Comparison of ENCODE assay signal across 9 cellular contexts in the genomic region with DNA sequence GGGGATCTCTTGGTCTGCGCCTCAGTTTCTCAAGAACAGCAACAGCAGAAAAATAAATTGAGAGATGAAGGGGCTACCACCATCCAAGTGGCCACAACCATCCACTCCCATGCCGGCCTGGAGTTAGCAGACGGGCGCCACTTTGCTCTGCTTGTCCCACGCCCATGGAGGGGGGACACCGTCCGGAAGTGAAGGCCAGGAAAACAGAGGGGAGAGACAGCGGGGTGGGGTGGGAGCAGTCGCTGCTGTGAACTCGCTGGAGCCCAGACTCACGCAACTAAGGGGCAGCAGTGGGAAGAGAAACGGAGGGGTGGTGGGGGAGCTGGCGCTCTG.
DNase-seq lines count a peak whose midpoint lies in the region; ATAC-seq, FAIRE-seq and TF ChIP-seq lines count a peak whose summit lies in the region.
"Had no signal": no experiment of that assay in that cellular context is flagged by ENCODE, and none has a peak within 500 bp of the region (broad histone marks: within the 10 kb centered on the region; RNA-seq: fewer than 3 reads in every experiment).

No MANE protein-coding gene starts in this region.

- DNase-seq in Caco-2 (no peak), left ventricle myocardium superior (peak; percentile 25), small intestine (no peak), COR-L47 (lab: John Stamatoyannopoulos, UW) (no peak), WERI-Rb-1 (no peak)
- no peak for DNase-seq in activated T-helper 1 cell treated with anti-CD3 and anti-CD28 coated beads, Interleukin-12 subunit alpha, Interleukin-12 subunit beta, Interleukin-2, Interleukin-4 antibody, amounts not matched to agents 30 ng/mL and 10 ng/mL and 1 ng/mL, durations not matched to agents 14 hours and 24 hours and 36 hours (ENCODE audit: low spot score)
- DNase-seq: NCI-H1105 had no signal

- H3K36me3 ChIP-seq in Caco-2 (ENCODE audit: control insufficient read depth, insufficient read depth, low read length): no peaks in the 10 kb centered on the region
- no peaks in the 10 kb centered on the region for H3K36me3 ChIP-seq in small intestine (ENCODE audit: control insufficient read depth in 2 of 2, insufficient read depth in 2 of 2, low read length in 2 of 2)
- H3K36me3 ChIP-seq in WERI-Rb-1: no peaks in the 10 kb centered on the region

- intact Hi-C loops in Caco-2 (cut with micrococcal nuclease; ENCODE audit: unreplicated experiment): no loop called here
- intact Hi-C loops in activated T-helper 1 cell treated with anti-CD3 and anti-CD28 coated beads, Interleukin-12 subunit alpha, Interleukin-12 subunit beta, Interleukin-2, Interleukin-4 antibody, amounts not matched to agents 30 ng/mL and 10 ng/mL and 1 ng/mL, durations not matched to agents 14 hours and 24 hours and 36 hours (cut with micrococcal nuclease): loop anchor here (1.0 to 2.0 kb wide), 2 partner anchors 24 to 32 kb away; no protein-coding TSS in a partner anchor
- intact Hi-C loops in left ventricle myocardium superior (cut with micrococcal nuclease): no loop called here

- H3K27ac ChIP-seq in small intestine (ENCODE audit: low read depth in 1 of 2, low read length in 1 of 2) (peak overlapping the region in 1 of 2 donors; percentile 55), WERI-Rb-1 (no peak overlapping the region)

- 17 to 28% (median 25%) methylated on average over 13 of the region's 13 CpGs for WGBS in small intestine, 3 donors

- H3K27ac Mint-ChIP-seq in Caco-2 (ENCODE audit: unreplicated experiment): no peak overlapping the region
- H3K27ac Mint-ChIP-seq in activated T-helper 1 cell treated with anti-CD3 and anti-CD28 coated beads, Interleukin-12 subunit alpha, Interleukin-12 subunit beta, Interleukin-2, Interleukin-4 antibody, amounts not matched to agents 30 ng/mL and 10 ng/mL and 1 ng/mL, durations not matched to agents 14 hours and 24 hours and 36 hours: peak overlapping the region; percentile 40

- H3K27me3 Mint-ChIP-seq in Caco-2 (ENCODE audit: insufficient read depth, unreplicated experiment): no peaks in the 10 kb centered on the region
- H3K27me3 Mint-ChIP-seq in activated T-helper 1 cell treated with anti-CD3 and anti-CD28 coated beads, Interleukin-12 subunit alpha, Interleukin-12 subunit beta, Interleukin-2, Interleukin-4 antibody, amounts not matched to agents 30 ng/mL and 10 ng/mL and 1 ng/mL, durations not matched to agents 14 hours and 24 hours and 36 hours (ENCODE audit: insufficient read depth): peaks cover 13% of the 10 kb centered on the region

- no peaks in the 10 kb centered on the region for H3K4me1 ChIP-seq in Caco-2
- H3K4me1 ChIP-seq in small intestine (ENCODE audit: control insufficient read depth in 2 of 2, insufficient read depth in 1 of 2, low read depth in 1 of 2, low read length in 1 of 2): no peaks in the 10 kb centered on the region

- no peaks in the 10 kb centered on the region for H3K4me1 Mint-ChIP-seq in Caco-2 (ENCODE audit: low read depth, unreplicated experiment)
- H3K4me1 Mint-ChIP-seq in activated T-helper 1 cell treated with anti-CD3 and anti-CD28 coated beads, Interleukin-12 subunit alpha, Interleukin-12 subunit beta, Interleukin-2, Interleukin-4 antibody, amounts not matched to agents 30 ng/mL and 10 ng/mL and 1 ng/mL, durations not matched to agents 14 hours and 24 hours and 36 hours (ENCODE audit: low read depth): peaks cover 7% of the 10 kb centered on the region

- POLR2A ChIA-PET in Caco-2 (lab: Charles Lee): no interaction called here

- H3K4me3 ChIP-seq in Caco-2 (ENCODE audit: low read depth, low read length) (peak overlapping the region; percentile 31), small intestine (ENCODE audit: low read depth in 1 of 2, low read length in 2 of 2) (peak overlapping the region; percentile 52 to 65), WERI-Rb-1 (ENCODE audit: low read depth, low read length) (no peak overlapping the region)

- CTCF ChIA-PET in Caco-2 (lab: Charles Lee): no interaction called here

- FAIRE-seq in small intestine (lab: Jason Lieb, UNC): no peak

- H3K9me3 ChIP-seq in Caco-2 (no peaks in the 10 kb centered on the region), small intestine (ENCODE audit: control insufficient read depth, low read depth) (no peaks in the 10 kb centered on the region), WERI-Rb-1 (ENCODE audit: severe bottlenecking) (no peaks in the 10 kb centered on the region)

- ATAC-seq in left ventricle myocardium superior: no peak
- ATAC-seq in GM18867 (IDR thresholded peaks at IDR 0.05; ENCODE audit: unreplicated experiment): no peak
- no peak for ATAC-seq in GM18520 (IDR thresholded peaks at IDR 0.05; ENCODE audit: unreplicated experiment)

- no peak for TF ChIP-seq CTCF in Caco-2 (IDR thresholded peaks at IDR 0.05; ENCODE audit: insufficient read depth in 1 of 2, low read depth in 1 of 2, low read length in 1 of 2, severe bottlenecking in 1 of 2, unreplicated experiment in 1 of 2)
- no peak for TF ChIP-seq CTCF in WERI-Rb-1 (IDR thresholded peaks at IDR 0.05; ENCODE audit: low read depth, low read length)

- no peaks in the 10 kb centered on the region for H3K9me3 Mint-ChIP-seq in Caco-2 (ENCODE audit: unreplicated experiment)
- H3K9me3 Mint-ChIP-seq in activated T-helper 1 cell treated with anti-CD3 and anti-CD28 coated beads, Interleukin-12 subunit alpha, Interleukin-12 subunit beta, Interleukin-2, Interleukin-4 antibody, amounts not matched to agents 30 ng/mL and 10 ng/mL and 1 ng/mL, durations not matched to agents 14 hours and 24 hours and 36 hours: peaks cover 4% of the 10 kb centered on the region

- H3K4me3 Mint-ChIP-seq in Caco-2 (ENCODE audit: unreplicated experiment): peak overlapping the region; percentile 71
- H3K4me3 Mint-ChIP-seq in activated T-helper 1 cell treated with anti-CD3 and anti-CD28 coated beads, Interleukin-12 subunit alpha, Interleukin-12 subunit beta, Interleukin-2, Interleukin-4 antibody, amounts not matched to agents 30 ng/mL and 10 ng/mL and 1 ng/mL, durations not matched to agents 14 hours and 24 hours and 36 hours: peak overlapping the region; percentile 80

- no peaks in the 10 kb centered on the region for H3K36me3 Mint-ChIP-seq in Caco-2 (ENCODE audit: insufficient read depth, unreplicated experiment)
- H3K36me3 Mint-ChIP-seq in activated T-helper 1 cell treated with anti-CD3 and anti-CD28 coated beads, Interleukin-12 subunit alpha, Interleukin-12 subunit beta, Interleukin-2, Interleukin-4 antibody, amounts not matched to agents 30 ng/mL and 10 ng/mL and 1 ng/mL, durations not matched to agents 14 hours and 24 hours and 36 hours (ENCODE audit: low read depth): peaks cover 2% of the 10 kb centered on the region

- H3K27me3 ChIP-seq in Caco-2 (replicated peaks; ENCODE audit: control insufficient read depth, insufficient read depth, low read length): no peaks in the 10 kb centered on the region
- H3K27me3 ChIP-seq in small intestine (ENCODE audit: control insufficient read depth in 2 of 2, insufficient read depth in 2 of 2, low read length in 2 of 2): peaks cover 0 to 3% of the 10 kb centered on the region in 2 donors
- H3K27me3 ChIP-seq in WERI-Rb-1 (ENCODE audit: insufficient read depth, low read depth, severe bottlenecking): no peaks in the 10 kb centered on the region

- no TSS peak for BruUV-seq in Caco-2 (replicated peaks; lab: Mats Ljungman, UMichigan)
